8 cellular contexts compared by ENCODE assay signal in the genomic region with DNA sequence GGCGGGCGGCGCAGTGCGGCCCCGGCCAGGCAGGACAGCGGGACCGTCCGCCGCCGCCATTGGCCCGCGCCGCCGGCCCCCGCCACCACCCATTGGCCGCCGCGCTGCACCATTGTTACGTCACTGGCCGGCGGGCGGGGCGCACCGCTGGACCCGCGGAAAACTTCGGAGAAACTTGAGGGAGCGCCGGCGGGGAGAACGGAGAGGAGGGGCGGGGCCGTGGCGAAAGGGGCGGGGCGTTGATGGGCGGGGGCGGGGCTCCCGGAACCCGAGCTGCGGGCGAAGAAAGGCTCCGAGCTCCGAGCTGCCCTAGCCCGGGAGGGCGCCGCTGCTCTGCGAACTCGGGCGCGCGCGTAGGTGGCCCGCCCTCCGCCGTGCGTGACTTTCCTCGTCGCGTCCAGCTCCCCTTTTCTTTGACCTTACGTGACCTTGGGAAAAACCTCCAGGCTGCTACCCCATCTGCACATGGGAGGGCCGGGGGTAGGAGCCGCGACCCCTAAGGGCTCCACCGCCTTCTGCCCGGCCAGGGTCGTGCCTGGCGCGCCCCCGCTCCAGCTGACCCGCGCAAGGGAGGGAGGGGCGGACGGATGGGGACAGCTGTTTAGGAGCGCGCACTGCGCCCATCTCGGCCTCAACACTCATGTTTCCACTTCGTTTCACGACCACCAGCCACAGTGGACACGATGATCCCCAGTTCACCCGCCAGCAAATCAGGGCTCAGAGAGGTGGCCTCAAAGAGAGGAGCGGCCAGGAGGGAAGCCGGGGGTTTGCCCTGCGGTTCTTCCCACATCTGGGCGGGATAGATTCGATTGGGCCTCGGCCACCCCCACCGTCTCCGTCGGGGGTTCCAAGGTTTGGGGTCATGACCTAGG. TPM values are rescaled to one million over a fixed set of nuclear protein-coding genes. Genes with fewer than 3 reads are reported as not detected.
DNase-seq lines count a peak whose midpoint lies in the region; ATAC-seq and TF ChIP-seq lines count a peak whose summit lies in the region.

A gene with protein sequence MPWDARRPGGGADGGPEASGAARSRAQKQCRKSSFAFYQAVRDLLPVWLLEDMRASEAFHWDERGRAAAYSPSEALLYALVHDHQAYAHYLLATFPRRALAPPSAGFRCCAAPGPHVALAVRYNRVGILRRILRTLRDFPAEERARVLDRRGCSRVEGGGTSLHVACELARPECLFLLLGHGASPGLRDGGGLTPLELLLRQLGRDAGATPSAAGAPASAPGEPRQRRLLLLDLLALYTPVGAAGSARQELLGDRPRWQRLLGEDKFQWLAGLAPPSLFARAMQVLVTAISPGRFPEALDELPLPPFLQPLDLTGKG (minus strand): TSS at position 33 of the 872 bp plus-strand sequence. CDS start 1,887 bp downstream, outside the sequence.

- H3K4me1 ChIP-seq in heart left ventricle (peaks cover 0 to 42% (median 14%) of the 10 kb centered on the region in 12 donors), tibial nerve (peaks cover 0 to 29% (median 8%) of the 10 kb centered on the region in 4 donors)

- intact Hi-C loops in heart left ventricle (cut with DNase I) = loop anchor here in 3 of 10 donors (10.0 kb wide), 2 partner anchors 145 to 185 kb away; partner anchors contain the start of genes CINP (in 3 of the 3) and TECPR2 (in 3 of the 3)

- H3K9me3 ChIP-seq in heart left ventricle (no peaks in the 10 kb centered on the region), tibial nerve (no peaks in the 10 kb centered on the region)

- H3K4me3 ChIP-seq in heart left ventricle (peak within 1 kb of the TSS; percentile 47 to 90 (median 72)), tibial nerve (peak within 1 kb of the TSS; percentile 38 to 79 (median 72))

- TF ChIP-seq CTCF in GM10248 (IDR thresholded peaks at IDR 0.05; ENCODE audit: control extremely low read depth, extremely low read depth, low read depth, missing control alignments) = no peak
- peak in 3 of 12 donors; percentile 14 to 18 (median 17) for TF ChIP-seq CTCF in heart left ventricle (IDR thresholded peaks at IDR 0.05)
- TF ChIP-seq CTCF in tibial nerve (IDR thresholded peaks at IDR 0.05) = no peak

- DNase-seq in GM10248 (ENCODE audit: extremely low spot score) (peak; percentile 98), NCI-H128 (lab: John Stamatoyannopoulos, UW; ENCODE audit: unreplicated experiment) (peak; percentile 79), T-helper 1 cell (peak; percentile 75 to 93 (median 79)), amniotic epithelial cell (ENCODE audit: low read depth) (peak; percentile 85), heart left ventricle (peak; percentile 96 to 98 (median 97)), pons (ENCODE audit: low spot score) (peak; percentile 75), tibial nerve (ENCODE audit: low spot score in 2 of 2) (peak; percentile 92 to 93)

- TF ChIP-seq EP300 in tibial nerve (IDR thresholded peaks at IDR 0.05) = peak in 1 of 2 donors; percentile 65

- H3K27me3 ChIP-seq in heart left ventricle (no peaks in the 10 kb centered on the region), tibial nerve (no peaks in the 10 kb centered on the region)

- H3K36me3 ChIP-seq in heart left ventricle (peaks cover 0 to 19% (median 12%) of the 10 kb centered on the region in 9 donors), tibial nerve (peaks cover 0 to 18% (median 0%) of the 10 kb centered on the region in 3 donors)

- H3K27ac ChIP-seq in heart left ventricle = peak within 1 kb of the TSS; percentile 88 to 100 (median 96)
- peak within 1 kb of the TSS; percentile 76 to 89 (median 86) for H3K27ac ChIP-seq in tibial nerve

- POLR2A ChIA-PET in GM10248 (lab: Yijun Ruan, JAX) = interaction anchor here (0.6 kb wide), 1 partner anchor 9 kb away, joined by 3 read pairs; no protein-coding TSS in a partner anchor

- ATAC-seq in HG02642 (IDR thresholded peaks at IDR 0.05; ENCODE audit: poor library complexity, unreplicated experiment) (peak; percentile 89), heart left ventricle (peak; percentile 68 to 83 (median 74))

- 3 to 6% (median 5%) methylated on average over 50 to 91 of the region's 91 CpGs for WGBS in heart left ventricle, 4 donors
- 4 to 5% methylated on average over 53 of the region's 91 CpGs for WGBS in tibial nerve, 2 donors

- CTCF ChIA-PET in GM10248 (lab: Yijun Ruan, JAX) = interaction anchor here (0.6 to 3.2 kb wide), 2 partner anchors 14 to 72 kb away, joined by 4 to 25 read pairs; no protein-coding TSS in a partner anchor

- TF ChIP-seq POLR2A in heart left ventricle (IDR thresholded peaks at IDR 0.05) (peak in 1 of 2 donors; percentile 60), tibial nerve (IDR thresholded peaks at IDR 0.05) (peak in 1 of 2 donors; percentile 40)

RNA-seq across cellular contexts. Expression of the gene that starts here (rescaled TPM):
- total RNA-seq in heart left ventricle (100 to 1,000 TPM in 6 of 9 donors, 10 to 100 TPM in 3; 77.6 to 271 (median 141) TPM), tibial nerve (10 to 100 TPM; 11.4 to 39.3 (median 26.2) TPM)
- polyA plus RNA-seq in heart left ventricle = 10 to 100 TPM; 42.2 to 60.2 TPM

Comparison
In these comparisons a context has a peak if more than half of its experiments do, and no peak if none do; other contexts are left out.
1. Peak in every context shown above with its lines: DNase-seq, ATAC-seq, H3K4me3 ChIP-seq and H3K27ac ChIP-seq.